ENCODE assay signal across 1 cellular context in the genomic region with DNA sequence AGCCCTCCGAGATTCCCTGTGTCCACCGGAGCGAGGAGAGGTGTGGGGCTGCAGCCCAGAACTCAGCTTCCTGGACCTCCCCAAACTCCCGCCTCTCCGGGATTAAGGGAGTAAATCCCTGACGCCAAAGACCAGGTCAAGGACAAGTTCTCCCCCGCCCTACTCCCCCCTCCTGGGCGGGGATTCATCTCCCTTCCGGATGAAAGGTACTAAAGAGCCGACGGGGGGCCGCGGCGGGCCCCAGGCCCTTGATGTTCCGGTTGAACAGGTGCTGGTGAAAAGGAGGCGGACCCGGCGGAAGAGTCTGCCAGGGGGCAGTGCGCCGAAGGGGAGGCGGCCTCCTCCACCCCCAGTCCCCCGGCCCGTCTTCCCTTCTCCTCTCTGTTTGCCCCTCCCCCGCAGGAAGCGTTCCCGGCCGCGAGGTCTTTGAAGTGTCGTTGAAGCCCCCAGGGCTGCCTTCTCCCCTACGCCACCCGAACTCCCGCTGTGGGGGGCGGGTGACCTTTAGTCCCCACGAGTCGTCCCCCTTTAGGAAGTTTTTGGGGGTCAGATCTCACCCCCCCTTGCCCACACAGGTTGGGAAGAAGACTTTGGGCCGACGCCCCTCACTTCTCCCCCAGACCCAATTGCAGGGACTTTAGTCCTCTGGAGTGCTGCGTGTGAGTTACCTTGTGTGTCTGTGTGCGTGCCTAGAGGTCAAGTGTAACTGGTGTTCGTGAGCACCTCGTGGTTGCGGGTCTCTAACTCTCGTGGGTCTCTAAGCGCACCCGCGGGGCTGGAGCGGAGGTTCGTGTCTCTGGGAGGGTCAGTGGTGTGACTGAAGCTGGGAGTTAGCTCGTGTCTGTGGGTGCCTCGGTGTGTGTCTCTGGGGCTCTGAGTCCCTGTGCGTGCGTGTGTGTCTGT.
A peak's percentile ranks its signal among the peaks of the same experiment; 100 is the strongest.
TF ChIP-seq lines count a peak whose summit lies in the region.

No MANE protein-coding gene starts in this region.

TF ChIP-seq in Ishikawa, 13 proteins besides CTCF, POLR2A, EP300 and RAD21 (continued from another document):
- TF ChIP-seq TEAD4 (IDR thresholded peaks at IDR 0.05) (peak; percentile 59), ZBTB7A (IDR thresholded peaks at IDR 0.05; ENCODE audit: low read depth) (peak; percentile 91), YY1 (IDR thresholded peaks at IDR 0.05; ENCODE audit: low read depth) (0 out of 2 replicates have a peak, but pooled peaks have one; percentile 27)
